ENCODE assay signal across 18 cellular contexts in genomic region chr15:60125334-60125733, GRCh38.
DNase-seq lines count a peak whose midpoint lies in the region; ATAC-seq, FAIRE-seq and TF ChIP-seq lines count a peak whose summit lies in the region.
"Had no signal": no experiment of that assay in that cellular context is flagged by ENCODE, and none has a peak within 500 bp of the region (broad histone marks: within the 10 kb centered on the region; RNA-seq: fewer than 3 reads in every experiment).

No MANE protein-coding gene starts in this region.

- DNase-seq in activated CD4-positive, alpha-beta T cell treated with anti-CD3 and anti-CD28 coated beads for 36 hours, result no peak
- DNase-seq in activated CD4-positive, alpha-beta T cell treated with anti-CD3 and anti-CD28 coated beads, Interleukin-2, amount 50 U/mL, for 1 hour, result no peak
- no peak for DNase-seq in GM12891 (ENCODE audit: insufficient read length, low spot score)
- no peak for DNase-seq in activated CD4-positive, alpha-beta memory T cell treated with anti-CD3 and anti-CD28 coated beads, Interleukin-2, amount 10 ng/mL, durations not matched to agents 7 days and 5 days
- DNase-seq in kidney, result no peak
- DNase-seq in COLO668 (lab: John Stamatoyannopoulos, UW; ENCODE audit: unreplicated experiment), result no peak
- DNase-seq: DMS79, GM23248, NCI-H1048, NCI-H146, NCI-H226, NCI-H69 had no signal

- H3K27ac Mint-ChIP-seq in activated CD4-positive, alpha-beta T cell treated with anti-CD3 and anti-CD28 coated beads for 36 hours, result peak overlapping the region; percentile 23
- H3K27ac Mint-ChIP-seq in activated CD4-positive, alpha-beta memory T cell treated with anti-CD3 and anti-CD28 coated beads, Interleukin-2, amount 10 ng/mL, durations not matched to agents 7 days and 5 days, result peak overlapping the region; percentile 10
- H3K27ac Mint-ChIP-seq in nephron, result no peak overlapping the region

- TF ChIP-seq POLR2A in GM12891 (IDR thresholded peaks at IDR 0.05; ENCODE audit: low read depth, low read length), result no peak

- no peak for FAIRE-seq in GM12891 (lab: Jason Lieb, UNC)
- FAIRE-seq in kidney (lab: Jason Lieb, UNC), result no peak
- FAIRE-seq: GM19239 had no signal

- no peak for ATAC-seq in activated CD4-positive, alpha-beta T cell treated with anti-CD3 and anti-CD28 coated beads for 36 hours
- no peak for ATAC-seq in GM19452 (IDR thresholded peaks at IDR 0.05; ENCODE audit: unreplicated experiment)
- ATAC-seq: Panc1, Right ventricle myocardium inferior had no signal

- POLR2A ChIA-PET in activated CD4-positive, alpha-beta T cell treated with anti-CD3 and anti-CD28 coated beads for 36 hours (lab: Charles Lee), result interaction anchor here (0.6 kb wide), 1 partner anchor 47 kb away, joined by 3 read pairs; no protein-coding TSS in a partner anchor
- POLR2A ChIA-PET in activated CD4-positive, alpha-beta memory T cell treated with anti-CD3 and anti-CD28 coated beads, Interleukin-2, amount 10 ng/mL, durations not matched to agents 7 days and 5 days (lab: Charles Lee), result interaction anchor here (1.1 to 4.1 kb wide), 3 partner anchors 119 to 434 kb away, joined by 3 to 26 read pairs (median 10); partner anchors contain the start of gene FOXB1

- no peaks in the 10 kb centered on the region for H3K9me3 ChIP-seq in kidney (ENCODE audit: control insufficient read depth in 1 of 2, low read length in 2 of 2)
- H3K9me3 ChIP-seq: BLaER1 treated with 17β-estradiol and CSF1 and Interleukin-3, amounts not matched to agents 10 nM and 100 nM had no signal

- no peaks in the 10 kb centered on the region for H3K36me3 Mint-ChIP-seq in activated CD4-positive, alpha-beta T cell treated with anti-CD3 and anti-CD28 coated beads for 36 hours (ENCODE audit: low read depth)
- H3K36me3 Mint-ChIP-seq in activated CD4-positive, alpha-beta memory T cell treated with anti-CD3 and anti-CD28 coated beads, Interleukin-2, amount 10 ng/mL, durations not matched to agents 7 days and 5 days (ENCODE audit: low read depth), result peaks cover 2% of the 10 kb centered on the region
- no peaks in the 10 kb centered on the region for H3K36me3 Mint-ChIP-seq in nephron (ENCODE audit: low read depth)

- no peak overlapping the region for H3K4me3 ChIP-seq in kidney (ENCODE audit: low read length in 2 of 2)
- H3K4me3 ChIP-seq: BLaER1 treated with 17β-estradiol and CSF1 and Interleukin-3, amounts not matched to agents 10 nM and 100 nM; GM23248 had no signal

- H3K27me3 Mint-ChIP-seq in activated CD4-positive, alpha-beta T cell treated with anti-CD3 and anti-CD28 coated beads for 36 hours, result no peaks in the 10 kb centered on the region
- no peaks in the 10 kb centered on the region for H3K27me3 Mint-ChIP-seq in activated CD4-positive, alpha-beta memory T cell treated with anti-CD3 and anti-CD28 coated beads, Interleukin-2, amount 10 ng/mL, durations not matched to agents 7 days and 5 days
- peaks cover 11% of the 10 kb centered on the region for H3K27me3 Mint-ChIP-seq in nephron (ENCODE audit: low read depth)

- no peaks in the 10 kb centered on the region for H3K4me1 ChIP-seq in kidney (ENCODE audit: control insufficient read depth in 1 of 2, insufficient read depth in 1 of 2, low read depth in 1 of 2, low read length in 2 of 2)

- CTCF ChIA-PET in activated CD4-positive, alpha-beta T cell treated with anti-CD3 and anti-CD28 coated beads for 36 hours (lab: Charles Lee), result interaction anchor here (1.1 kb wide), 1 partner anchor 10 kb away, joined by 3 read pairs; no protein-coding TSS in a partner anchor
- CTCF ChIA-PET in activated CD4-positive, alpha-beta memory T cell treated with anti-CD3 and anti-CD28 coated beads, Interleukin-2, amount 10 ng/mL, durations not matched to agents 7 days and 5 days (lab: Charles Lee), result interaction anchor here (1.2 to 1.5 kb wide), 2 partner anchors 11 to 119 kb away, joined by 4 read pairs; no protein-coding TSS in a partner anchor

- no peak overlapping the region for H3K4me3 Mint-ChIP-seq in activated CD4-positive, alpha-beta T cell treated with anti-CD3 and anti-CD28 coated beads for 36 hours
- H3K4me3 Mint-ChIP-seq in activated CD4-positive, alpha-beta memory T cell treated with anti-CD3 and anti-CD28 coated beads, Interleukin-2, amount 10 ng/mL, durations not matched to agents 7 days and 5 days, result no peak overlapping the region
- peak overlapping the region in 2 of 3 experiments; percentile 4 to 9 for H3K4me3 Mint-ChIP-seq in nephron

- H3K27ac ChIP-seq in kidney (ENCODE audit: low read depth in 2 of 2, low read length in 2 of 2), result no peak overlapping the region
- H3K27ac ChIP-seq: BLaER1 treated with 17β-estradiol and CSF1 and Interleukin-3, amounts not matched to agents 10 nM and 100 nM; GM23248 had no signal

- H3K9ac ChIP-seq in kidney (ENCODE audit: low read length in 2 of 2), result no peak overlapping the region
- H3K9ac ChIP-seq: BLaER1 treated with 17β-estradiol and CSF1 and Interleukin-3, amounts not matched to agents 10 nM and 100 nM; GM23248 had no signal

- peaks cover 66% of the 10 kb centered on the region for H3K4me1 Mint-ChIP-seq in activated CD4-positive, alpha-beta T cell treated with anti-CD3 and anti-CD28 coated beads for 36 hours
- H3K4me1 Mint-ChIP-seq in activated CD4-positive, alpha-beta memory T cell treated with anti-CD3 and anti-CD28 coated beads, Interleukin-2, amount 10 ng/mL, durations not matched to agents 7 days and 5 days, result peaks cover 78% of the 10 kb centered on the region
- H3K4me1 Mint-ChIP-seq in nephron, result peaks cover 18% of the 10 kb centered on the region

- TF ChIP-seq CTCF in nephron (IDR thresholded peaks at IDR 0.05; ENCODE audit: unreplicated experiment in 3 of 3) (no peak), kidney (IDR thresholded peaks at IDR 0.05; ENCODE audit: borderline replicate concordance, extremely low read depth, insufficient read depth) (no peak)

- intact Hi-C loops in activated CD4-positive, alpha-beta T cell treated with anti-CD3 and anti-CD28 coated beads for 36 hours (cut with DNase I, micrococcal nuclease), result loop anchor here (5.0 kb wide), 2 partner anchors 208 to 433 kb away; no protein-coding TSS in a partner anchor
- intact Hi-C loops in kidney (cut with DNase I), result no loop called here

- H3K9me3 Mint-ChIP-seq in activated CD4-positive, alpha-beta T cell treated with anti-CD3 and anti-CD28 coated beads for 36 hours (ENCODE audit: low read depth), result no peaks in the 10 kb centered on the region
- H3K9me3 Mint-ChIP-seq in activated CD4-positive, alpha-beta memory T cell treated with anti-CD3 and anti-CD28 coated beads, Interleukin-2, amount 10 ng/mL, durations not matched to agents 7 days and 5 days, result no peaks in the 10 kb centered on the region
- no peaks in the 10 kb centered on the region for H3K9me3 Mint-ChIP-seq in nephron

- no peaks in the 10 kb centered on the region for H3K36me3 ChIP-seq in kidney (ENCODE audit: control insufficient read depth in 1 of 2, insufficient read depth in 2 of 2, low read length in 2 of 2)
- H3K36me3 ChIP-seq: BLaER1 treated with 17β-estradiol and CSF1 and Interleukin-3, amounts not matched to agents 10 nM and 100 nM had no signal

TF ChIP-seq in GM12891, 5 proteins besides CTCF, POLR2A, EP300 and RAD21:
- TF ChIP-seq POU2F2 (IDR thresholded peaks at IDR 0.05; ENCODE audit: low read depth, low read length) (no peak), SPI1 (IDR thresholded peaks at IDR 0.05; ENCODE audit: low read depth, low read length) (peak; percentile 63), TAF1 (IDR thresholded peaks at IDR 0.05; ENCODE audit: low read depth, low read length) (no peak)

Comparison
In these comparisons a context has a peak if more than half of its experiments do, and no peak if none do; other contexts are left out.
1. H3K27ac Mint-ChIP-seq: peak in activated CD4-positive, alpha-beta T cell treated with anti-CD3 and anti-CD28 coated beads for 36 hours (single experiment) and activated CD4-positive, alpha-beta memory T cell treated with anti-CD3 and anti-CD28 coated beads, Interleukin-2, amount 10 ng/mL, durations not matched to agents 7 days and 5 days (single experiment); none in nephron (0 of 3).
2. H3K4me3 Mint-ChIP-seq: peak in nephron (2 of 3); none in activated CD4-positive, alpha-beta T cell treated with anti-CD3 and anti-CD28 coated beads for 36 hours (single experiment) and activated CD4-positive, alpha-beta memory T cell treated with anti-CD3 and anti-CD28 coated beads, Interleukin-2, amount 10 ng/mL, durations not matched to agents 7 days and 5 days (single experiment).